In genomic region chr5:89034588-89034987, GRCh38 we compare ENCODE assay signal across 16 cellular contexts.
DNase-seq lines count a peak whose midpoint lies in the region; ATAC-seq and TF ChIP-seq lines count a peak whose summit lies in the region.
"Had no signal": no experiment of that assay in that cellular context is flagged by ENCODE, and none has a peak within 500 bp of the region (broad histone marks: within the 10 kb centered on the region; RNA-seq: fewer than 3 reads in every experiment).

No MANE protein-coding gene starts in this region.

- ATAC-seq in HG02884 (IDR thresholded peaks at IDR 0.05; ENCODE audit: unreplicated experiment) (peak; percentile 48), GM21825 (IDR thresholded peaks at IDR 0.05; ENCODE audit: unreplicated experiment) (no peak)
- ATAC-seq: gastrocnemius medialis had no signal

- no peaks in the 10 kb centered on the region for H3K9me3 Mint-ChIP-seq in immature natural killer cell
- H3K9me3 Mint-ChIP-seq: activated naive CD4-positive, alpha-beta T cell treated with anti-CD3 and anti-CD28 coated beads, Interleukin-2, amount 10 ng/mL, durations not matched to agents 7 days and 5 days had no signal

- no peak overlapping the region for H3K27ac Mint-ChIP-seq in immature natural killer cell
- H3K27ac Mint-ChIP-seq: activated naive CD4-positive, alpha-beta T cell treated with anti-CD3 and anti-CD28 coated beads, Interleukin-2, amount 10 ng/mL, durations not matched to agents 7 days and 5 days had no signal

- DNase-seq in GM13977 (ENCODE audit: low spot score) (no peak), T1000 (lab: John Stamatoyannopoulos, UW) (peak; percentile 30), iris pigment epithelial cell (ENCODE audit: low read depth) (peak; percentile 1), immature natural killer cell (no peak), DMS153 treated with DMSO at 0.1 percent for 48 hours (lab: John Stamatoyannopoulos, UW; ENCODE audit: unreplicated experiment) (no peak), substantia nigra (lab: John Stamatoyannopoulos, UW) (no peak)
- DNase-seq: activated CD4-positive, alpha-beta T cell treated with anti-CD3 and anti-CD28 coated beads, Interleukin-2, amount 50 U/mL, for 4 hours; activated naive CD4-positive, alpha-beta T cell treated with anti-CD3 and anti-CD28 coated beads, Interleukin-2, amount 10 ng/mL, durations not matched to agents 7 days and 5 days; gastrocnemius medialis; NCI-H1436; NK-92 treated with Interleukin-12 subunit alpha and Interleukin-12 subunit beta, amount 100 ng/mL, for 24 hours; nucleus accumbens; T-helper 1 cell had no signal

- H3K36me3 Mint-ChIP-seq in immature natural killer cell, result peaks cover 0 to 7% (median 3%) of the 10 kb centered on the region in 3 donors
- H3K36me3 Mint-ChIP-seq: activated naive CD4-positive, alpha-beta T cell treated with anti-CD3 and anti-CD28 coated beads, Interleukin-2, amount 10 ng/mL, durations not matched to agents 7 days and 5 days had no signal

- no peak overlapping the region for H3K27ac ChIP-seq in substantia nigra (ENCODE audit: low read depth, low read length, poor library complexity, severe bottlenecking)
- H3K27ac ChIP-seq: coronary artery, gastrocnemius medialis had no signal

- in situ Hi-C loops in GM13977 (cut with MboI; ENCODE audit: low pct_unique_long_range_greater_than_20kb, low sequenced_read_pairs, unreplicated experiment), result no loop called here

- no peak overlapping the region for H3K4me3 Mint-ChIP-seq in immature natural killer cell
- H3K4me3 Mint-ChIP-seq: activated naive CD4-positive, alpha-beta T cell treated with anti-CD3 and anti-CD28 coated beads, Interleukin-2, amount 10 ng/mL, durations not matched to agents 7 days and 5 days had no signal

- no peaks in the 10 kb centered on the region for H3K4me1 Mint-ChIP-seq in immature natural killer cell
- H3K4me1 Mint-ChIP-seq: activated naive CD4-positive, alpha-beta T cell treated with anti-CD3 and anti-CD28 coated beads, Interleukin-2, amount 10 ng/mL, durations not matched to agents 7 days and 5 days had no signal

- peaks cover 0 to 2% (median 1%) of the 10 kb centered on the region in 3 donors for H3K27me3 Mint-ChIP-seq in immature natural killer cell (ENCODE audit: low read depth in 3 of 3)
- H3K27me3 Mint-ChIP-seq: activated naive CD4-positive, alpha-beta T cell treated with anti-CD3 and anti-CD28 coated beads, Interleukin-2, amount 10 ng/mL, durations not matched to agents 7 days and 5 days had no signal

- TF ChIP-seq CTCF in GM13977 (IDR thresholded peaks at IDR 0.05; ENCODE audit: extremely low read depth, insufficient read depth, missing control alignments), result peak; percentile 0

Comparison
In these comparisons a context has a peak if more than half of its experiments do, and no peak if none do; other contexts are left out.
1. DNase-seq: peak in T1000 (single experiment) and iris pigment epithelial cell (single experiment); none in GM13977 (single experiment), immature natural killer cell (0 of 3), DMS153 treated with DMSO at 0.1 percent for 48 hours (single experiment) and substantia nigra (0 of 49).